Comparison of ENCODE assay signal across 1 cellular context in the genomic region with DNA sequence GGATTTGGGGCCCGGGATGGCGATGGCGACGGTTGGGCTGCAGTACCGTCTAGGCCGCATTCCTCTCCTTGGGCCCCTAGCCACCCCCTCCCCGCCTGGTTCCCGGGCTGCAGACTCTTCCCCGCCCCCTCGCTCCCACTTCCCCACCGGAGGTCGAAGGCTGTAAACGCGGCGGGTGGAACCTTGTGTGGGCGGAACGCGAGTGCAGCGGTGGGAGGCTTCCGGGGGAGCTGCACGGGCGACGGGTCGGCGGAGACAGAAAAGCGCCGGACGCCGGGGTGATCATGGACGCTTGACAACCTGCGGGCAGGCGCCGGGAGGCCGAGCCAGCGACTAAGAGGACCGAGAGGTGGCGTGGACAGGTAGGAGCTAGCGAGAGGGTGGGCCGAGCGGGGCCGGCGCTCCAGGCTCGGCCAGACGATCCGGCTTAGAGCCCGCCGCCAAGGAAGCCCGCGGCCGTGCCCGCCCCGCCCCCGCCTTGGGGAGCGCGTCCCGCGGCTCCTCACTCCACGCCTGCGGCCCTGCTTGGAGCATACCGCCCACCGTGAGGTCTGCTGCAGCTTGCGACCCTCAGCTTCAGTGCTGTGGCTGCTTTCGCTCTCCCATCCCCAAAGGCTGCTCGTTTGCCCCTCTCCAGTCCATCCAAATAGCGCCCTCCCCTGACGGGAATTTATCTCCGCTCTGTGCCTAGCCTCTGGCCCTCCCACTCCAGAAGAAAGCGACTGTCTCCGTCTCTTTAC.
TF ChIP-seq lines count a peak whose summit lies in the region.

A gene (plus strand): TSS at position 269 of the 740 bp plus-strand sequence. CDS start 2,126 bp downstream, outside the sequence.

TF ChIP-seq in K562, 482 proteins besides CTCF, POLR2A, EP300 and RAD21 (continued from another document and continues in another):
- TF ChIP-seq, protein P1, sequence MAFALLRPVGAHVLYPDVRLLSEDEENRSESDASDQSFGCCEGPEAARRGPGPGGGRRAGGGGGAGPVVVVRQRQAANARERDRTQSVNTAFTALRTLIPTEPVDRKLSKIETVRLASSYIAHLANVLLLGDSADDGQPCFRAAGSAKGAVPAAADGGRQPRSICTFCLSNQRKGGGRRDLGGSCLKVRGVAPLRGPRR (CRISPR knock-in tag; IDR thresholded peaks at IDR 0.05) = no peak
- TF ChIP-seq PRPF4 (IDR thresholded peaks at IDR 0.05; ENCODE audit: insufficient read depth, low read depth, low read length, poor library complexity, severe bottlenecking) (peak; percentile 40), ZNF146 (CRISPR knock-in tag; IDR thresholded peaks at IDR 0.05; ENCODE audit: unreplicated experiment) (no peak), MAFF (IDR thresholded peaks at IDR 0.05; ENCODE audit: low read length) (no peak), STAT5B (CRISPR knock-in tag; IDR thresholded peaks at IDR 0.05) (no peak), HDAC8 (tag; IDR thresholded peaks at IDR 0.05) (no peak), RUNX1 (IDR thresholded peaks at IDR 0.05; ENCODE audit: low read depth) (no peak), ZNF347 (CRISPR knock-in tag; IDR thresholded peaks at IDR 0.05; ENCODE audit: low read depth) (no peak), CHCHD3 (CRISPR knock-in tag; IDR thresholded peaks at IDR 0.05) (no peak), HMG20A (CRISPR knock-in tag; conservative IDR thresholded peaks at IDR 0.05) (no peak), SMARCA5 (IDR thresholded peaks at IDR 0.05) (no peak), NR2C2 (CRISPR knock-in tag; IDR thresholded peaks at IDR 0.05) (peak; percentile 88), NR2C2 (tag; IDR thresholded peaks at IDR 0.05) (peak; percentile 92), ETV1 (tag; conservative IDR thresholded peaks at IDR 0.05; ENCODE audit: low read depth) (peak; percentile 60), ZNF282 (CRISPR knock-in tag; IDR thresholded peaks at IDR 0.05) (no peak), PCBP1 (IDR thresholded peaks at IDR 0.05; ENCODE audit: low read depth, low read length, poor library complexity, severe bottlenecking) (peak; percentile 73), HSF4 (CRISPR knock-in tag; IDR thresholded peaks at IDR 0.05; ENCODE audit: borderline replicate concordance) (no peak), BRD9 (IDR thresholded peaks at IDR 0.05; ENCODE audit: low read depth, partially characterized antibody) (no peak), EZH2 (IDR thresholded peaks at IDR 0.05; ENCODE audit: borderline replicate concordance, low read depth, low read length) (no peak), SRSF9 (IDR thresholded peaks at IDR 0.05; ENCODE audit: borderline replicate concordance, low read depth, low read length) (no peak), ZNF830 (CRISPR knock-in tag; IDR thresholded peaks at IDR 0.05) (no peak), PPARD (CRISPR knock-in tag; IDR thresholded peaks at IDR 0.05) (no peak), NCOA4 (IDR thresholded peaks at IDR 0.05; ENCODE audit: partially characterized antibody) (no peak), RBM25 (IDR thresholded peaks at IDR 0.05; ENCODE audit: low read depth, low read length, severe bottlenecking) (no peak), KLF1 (tag; IDR thresholded peaks at IDR 0.05) (0 out of 2 replicates have a peak, but pooled peaks have one; percentile 24), IFI16 (CRISPR knock-in tag; IDR thresholded peaks at IDR 0.05) (no peak), ZNF561 (CRISPR knock-in tag; conservative IDR thresholded peaks at IDR 0.05) (no peak), CHD1 (IDR thresholded peaks at IDR 0.05; ENCODE audit: low read length) (no peak), ZNF785 (CRISPR knock-in tag; IDR thresholded peaks at IDR 0.05) (no peak), SMAD1 (IDR thresholded peaks at IDR 0.05; ENCODE audit: low read depth, low read length, partially characterized antibody) (no peak), ZNF766 (CRISPR knock-in tag; conservative IDR thresholded peaks at IDR 0.05) (0 out of 2 replicates have a peak, but pooled peaks have one; percentile 25), PHB (CRISPR knock-in tag; IDR thresholded peaks at IDR 0.05) (no peak), ZNF57 (CRISPR knock-in tag; IDR thresholded peaks at IDR 0.05) (no peak), RCOR1 (IDR thresholded peaks at IDR 0.05; ENCODE audit: borderline replicate concordance in 1 of 2, low read depth in 2 of 2, low read length in 2 of 2) (peak in 1 of 2 experiments; percentile 44; a peak in 2 of 4 replicates), NFYB (IDR thresholded peaks at IDR 0.05; ENCODE audit: extremely low read depth, insufficient read length) (no peak), POLR3A (IDR thresholded peaks at IDR 0.05; ENCODE audit: borderline replicate concordance, extremely low read depth, insufficient read depth, insufficient read length) (no peak), HOXB6 (CRISPR knock-in tag; IDR thresholded peaks at IDR 0.05; ENCODE audit: borderline replicate concordance) (no peak), ZNF695 (CRISPR knock-in tag; IDR thresholded peaks at IDR 0.05) (no peak), ZSCAN29 (IDR thresholded peaks at IDR 0.05) (no peak), ESRRB (CRISPR knock-in tag; IDR thresholded peaks at IDR 0.05; ENCODE audit: borderline replicate concordance) (no peak), TCF3 (CRISPR knock-in tag; IDR thresholded peaks at IDR 0.05) (no peak), ZNF431 (CRISPR knock-in tag; IDR thresholded peaks at IDR 0.05) (0 out of 2 replicates have a peak, but pooled peaks have one; percentile 44), JUN (IDR thresholded peaks at IDR 0.05; ENCODE audit: borderline replicate concordance, low read depth, low read length) (no peak), JUN (CRISPR knock-in tag; IDR thresholded peaks at IDR 0.05; ENCODE audit: borderline replicate concordance) (no peak), TFAM (CRISPR knock-in tag; conservative IDR thresholded peaks at IDR 0.05) (no peak), XRCC4 (IDR thresholded peaks at IDR 0.05; ENCODE audit: extremely low read depth, insufficient read depth, insufficient read length) (no peak), RBM14 (IDR thresholded peaks at IDR 0.05; ENCODE audit: borderline replicate concordance, insufficient read depth, low read depth, low read length) (no peak)
- TF ChIP-seq, protein P2, sequence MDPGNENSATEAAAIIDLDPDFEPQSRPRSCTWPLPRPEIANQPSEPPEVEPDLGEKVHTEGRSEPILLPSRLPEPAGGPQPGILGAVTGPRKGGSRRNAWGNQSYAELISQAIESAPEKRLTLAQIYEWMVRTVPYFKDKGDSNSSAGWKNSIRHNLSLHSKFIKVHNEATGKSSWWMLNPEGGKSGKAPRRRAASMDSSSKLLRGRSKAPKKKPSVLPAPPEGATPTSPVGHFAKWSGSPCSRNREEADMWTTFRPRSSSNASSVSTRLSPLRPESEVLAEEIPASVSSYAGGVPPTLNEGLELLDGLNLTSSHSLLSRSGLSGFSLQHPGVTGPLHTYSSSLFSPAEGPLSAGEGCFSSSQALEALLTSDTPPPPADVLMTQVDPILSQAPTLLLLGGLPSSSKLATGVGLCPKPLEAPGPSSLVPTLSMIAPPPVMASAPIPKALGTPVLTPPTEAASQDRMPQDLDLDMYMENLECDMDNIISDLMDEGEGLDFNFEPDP (CRISPR knock-in tag; IDR thresholded peaks at IDR 0.05) = no peak
- TF ChIP-seq, protein P3, sequence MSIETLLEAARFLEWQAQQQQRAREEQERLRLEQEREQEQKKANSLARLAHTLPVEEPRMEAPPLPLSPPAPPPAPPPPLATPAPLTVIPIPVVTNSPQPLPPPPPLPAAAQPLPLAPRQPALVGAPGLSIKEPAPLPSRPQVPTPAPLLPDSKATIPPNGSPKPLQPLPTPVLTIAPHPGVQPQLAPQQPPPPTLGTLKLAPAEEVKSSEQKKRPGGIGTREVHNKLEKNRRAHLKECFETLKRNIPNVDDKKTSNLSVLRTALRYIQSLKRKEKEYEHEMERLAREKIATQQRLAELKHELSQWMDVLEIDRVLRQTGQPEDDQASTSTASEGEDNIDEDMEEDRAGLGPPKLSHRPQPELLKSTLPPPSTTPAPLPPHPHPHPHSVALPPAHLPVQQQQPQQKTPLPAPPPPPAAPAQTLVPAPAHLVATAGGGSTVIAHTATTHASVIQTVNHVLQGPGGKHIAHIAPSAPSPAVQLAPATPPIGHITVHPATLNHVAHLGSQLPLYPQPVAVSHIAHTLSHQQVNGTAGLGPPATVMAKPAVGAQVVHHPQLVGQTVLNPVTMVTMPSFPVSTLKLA (conservative IDR thresholded peaks at IDR 0.05) = peak; percentile 66 to 86
- TF ChIP-seq, protein P4, sequence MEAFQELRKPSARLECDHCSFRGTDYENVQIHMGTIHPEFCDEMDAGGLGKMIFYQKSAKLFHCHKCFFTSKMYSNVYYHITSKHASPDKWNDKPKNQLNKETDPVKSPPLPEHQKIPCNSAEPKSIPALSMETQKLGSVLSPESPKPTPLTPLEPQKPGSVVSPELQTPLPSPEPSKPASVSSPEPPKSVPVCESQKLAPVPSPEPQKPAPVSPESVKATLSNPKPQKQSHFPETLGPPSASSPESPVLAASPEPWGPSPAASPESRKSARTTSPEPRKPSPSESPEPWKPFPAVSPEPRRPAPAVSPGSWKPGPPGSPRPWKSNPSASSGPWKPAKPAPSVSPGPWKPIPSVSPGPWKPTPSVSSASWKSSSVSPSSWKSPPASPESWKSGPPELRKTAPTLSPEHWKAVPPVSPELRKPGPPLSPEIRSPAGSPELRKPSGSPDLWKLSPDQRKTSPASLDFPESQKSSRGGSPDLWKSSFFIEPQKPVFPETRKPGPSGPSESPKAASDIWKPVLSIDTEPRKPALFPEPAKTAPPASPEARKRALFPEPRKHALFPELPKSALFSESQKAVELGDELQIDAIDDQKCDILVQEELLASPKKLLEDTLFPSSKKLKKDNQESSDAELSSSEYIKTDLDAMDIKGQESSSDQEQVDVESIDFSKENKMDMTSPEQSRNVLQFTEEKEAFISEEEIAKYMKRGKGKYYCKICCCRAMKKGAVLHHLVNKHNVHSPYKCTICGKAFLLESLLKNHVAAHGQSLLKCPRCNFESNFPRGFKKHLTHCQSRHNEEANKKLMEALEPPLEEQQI (IDR thresholded peaks at IDR 0.05) = no peak
- TF ChIP-seq, protein P5, sequence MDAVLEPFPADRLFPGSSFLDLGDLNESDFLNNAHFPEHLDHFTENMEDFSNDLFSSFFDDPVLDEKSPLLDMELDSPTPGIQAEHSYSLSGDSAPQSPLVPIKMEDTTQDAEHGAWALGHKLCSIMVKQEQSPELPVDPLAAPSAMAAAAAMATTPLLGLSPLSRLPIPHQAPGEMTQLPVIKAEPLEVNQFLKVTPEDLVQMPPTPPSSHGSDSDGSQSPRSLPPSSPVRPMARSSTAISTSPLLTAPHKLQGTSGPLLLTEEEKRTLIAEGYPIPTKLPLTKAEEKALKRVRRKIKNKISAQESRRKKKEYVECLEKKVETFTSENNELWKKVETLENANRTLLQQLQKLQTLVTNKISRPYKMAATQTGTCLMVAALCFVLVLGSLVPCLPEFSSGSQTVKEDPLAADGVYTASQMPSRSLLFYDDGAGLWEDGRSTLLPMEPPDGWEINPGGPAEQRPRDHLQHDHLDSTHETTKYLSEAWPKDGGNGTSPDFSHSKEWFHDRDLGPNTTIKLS (IDR thresholded peaks at IDR 0.05; ENCODE audit: borderline replicate concordance, low read depth) = no peak
- TF ChIP-seq, protein P6, sequence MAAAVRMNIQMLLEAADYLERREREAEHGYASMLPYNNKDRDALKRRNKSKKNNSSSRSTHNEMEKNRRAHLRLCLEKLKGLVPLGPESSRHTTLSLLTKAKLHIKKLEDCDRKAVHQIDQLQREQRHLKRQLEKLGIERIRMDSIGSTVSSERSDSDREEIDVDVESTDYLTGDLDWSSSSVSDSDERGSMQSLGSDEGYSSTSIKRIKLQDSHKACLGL (CRISPR knock-in tag; IDR thresholded peaks at IDR 0.05; ENCODE audit: borderline replicate concordance, poor library complexity, severe bottlenecking) = no peak
- TF ChIP-seq, protein P7, sequence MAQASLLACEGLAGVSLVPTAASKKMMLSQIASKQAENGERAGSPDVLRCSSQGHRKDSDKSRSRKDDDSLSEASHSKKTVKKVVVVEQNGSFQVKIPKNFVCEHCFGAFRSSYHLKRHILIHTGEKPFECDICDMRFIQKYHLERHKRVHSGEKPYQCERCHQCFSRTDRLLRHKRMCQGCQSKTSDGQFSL (CRISPR knock-in tag; IDR thresholded peaks at IDR 0.05) = no peak
- TF ChIP-seq, protein P7 (tag; IDR thresholded peaks at IDR 0.05) = no peak
- TF ChIP-seq, protein P8, sequence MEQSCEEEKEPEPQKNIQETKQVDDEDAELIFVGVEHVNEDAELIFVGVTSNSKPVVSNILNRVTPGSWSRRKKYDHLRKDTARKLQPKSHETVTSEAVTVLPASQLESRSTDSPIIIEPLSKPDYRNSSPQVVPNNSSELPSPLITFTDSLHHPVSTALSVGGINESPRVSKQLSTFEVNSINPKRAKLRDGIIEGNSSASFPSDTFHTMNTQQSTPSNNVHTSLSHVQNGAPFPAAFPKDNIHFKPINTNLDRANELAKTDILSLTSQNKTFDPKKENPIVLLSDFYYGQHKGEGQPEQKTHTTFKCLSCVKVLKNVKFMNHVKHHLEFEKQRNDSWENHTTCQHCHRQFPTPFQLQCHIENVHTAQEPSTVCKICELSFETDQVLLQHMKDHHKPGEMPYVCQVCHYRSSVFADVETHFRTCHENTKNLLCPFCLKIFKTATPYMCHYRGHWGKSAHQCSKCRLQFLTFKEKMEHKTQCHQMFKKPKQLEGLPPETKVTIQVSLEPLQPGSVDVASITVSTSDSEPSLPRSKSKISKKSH (CRISPR knock-in tag; IDR thresholded peaks at IDR 0.05) = no peak
- TF ChIP-seq, protein P9, sequence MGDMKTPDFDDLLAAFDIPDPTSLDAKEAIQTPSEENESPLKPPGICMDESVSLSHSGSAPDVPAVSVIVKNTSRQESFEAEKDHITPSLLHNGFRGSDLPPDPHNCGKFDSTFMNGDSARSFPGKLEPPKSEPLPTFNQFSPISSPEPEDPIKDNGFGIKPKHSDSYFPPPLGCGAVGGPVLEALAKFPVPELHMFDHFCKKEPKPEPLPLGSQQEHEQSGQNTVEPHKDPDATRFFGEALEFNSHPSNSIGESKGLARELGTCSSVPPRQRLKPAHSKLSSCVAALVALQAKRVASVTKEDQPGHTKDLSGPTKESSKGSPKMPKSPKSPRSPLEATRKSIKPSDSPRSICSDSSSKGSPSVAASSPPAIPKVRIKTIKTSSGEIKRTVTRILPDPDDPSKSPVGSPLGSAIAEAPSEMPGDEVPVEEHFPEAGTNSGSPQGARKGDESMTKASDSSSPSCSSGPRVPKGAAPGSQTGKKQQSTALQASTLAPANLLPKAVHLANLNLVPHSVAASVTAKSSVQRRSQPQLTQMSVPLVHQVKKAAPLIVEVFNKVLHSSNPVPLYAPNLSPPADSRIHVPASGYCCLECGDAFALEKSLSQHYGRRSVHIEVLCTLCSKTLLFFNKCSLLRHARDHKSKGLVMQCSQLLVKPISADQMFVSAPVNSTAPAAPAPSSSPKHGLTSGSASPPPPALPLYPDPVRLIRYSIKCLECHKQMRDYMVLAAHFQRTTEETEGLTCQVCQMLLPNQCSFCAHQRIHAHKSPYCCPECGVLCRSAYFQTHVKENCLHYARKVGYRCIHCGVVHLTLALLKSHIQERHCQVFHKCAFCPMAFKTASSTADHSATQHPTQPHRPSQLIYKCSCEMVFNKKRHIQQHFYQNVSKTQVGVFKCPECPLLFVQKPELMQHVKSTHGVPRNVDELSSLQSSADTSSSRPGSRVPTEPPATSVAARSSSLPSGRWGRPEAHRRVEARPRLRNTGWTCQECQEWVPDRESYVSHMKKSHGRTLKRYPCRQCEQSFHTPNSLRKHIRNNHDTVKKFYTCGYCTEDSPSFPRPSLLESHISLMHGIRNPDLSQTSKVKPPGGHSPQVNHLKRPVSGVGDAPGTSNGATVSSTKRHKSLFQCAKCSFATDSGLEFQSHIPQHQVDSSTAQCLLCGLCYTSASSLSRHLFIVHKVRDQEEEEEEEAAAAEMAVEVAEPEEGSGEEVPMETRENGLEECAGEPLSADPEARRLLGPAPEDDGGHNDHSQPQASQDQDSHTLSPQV (IDR thresholded peaks at IDR 0.05) = no peak
